Comparison of ENCODE assay signal across 20 cellular contexts in genomic region chr7:2953099-2953498, GRCh38.
A peak's percentile ranks its signal among the peaks of the same experiment; 100 is the strongest.
DNase-seq lines count a peak whose midpoint lies in the region; ATAC-seq and TF ChIP-seq lines count a peak whose summit lies in the region.
"Had no signal": no experiment of that assay in that cellular context is flagged by ENCODE, and none has a peak within 500 bp of the region (broad histone marks: within the 10 kb centered on the region; RNA-seq: fewer than 3 reads in every experiment).

No MANE protein-coding gene starts in this region.

- no peak for ATAC-seq in Right ventricle myocardium inferior
- ATAC-seq in effector memory CD8-positive, alpha-beta T cell (replicated peaks) = no peak
- no peak for ATAC-seq in HG03439 (IDR thresholded peaks at IDR 0.05; ENCODE audit: unreplicated experiment)
- ATAC-seq: foreskin keratinocyte had no signal

- no peak for TF ChIP-seq EP300 in sigmoid colon (IDR thresholded peaks at IDR 0.05)

- H3K4me3 ChIP-seq in sigmoid colon (no peak overlapping the region), neural progenitor cell (no peak overlapping the region)
- H3K4me3 ChIP-seq: transverse colon had no signal

- no peaks in the 10 kb centered on the region for H3F3A ChIP-seq in neural progenitor cell (ENCODE audit: low read depth)

- H3K4me1 Mint-ChIP-seq in effector memory CD8-positive, alpha-beta T cell (ENCODE audit: low read depth in 2 of 2) = peaks cover 48 to 64% of the 10 kb centered on the region in 2 donors
- H3K4me1 Mint-ChIP-seq in neural progenitor cell = peaks cover 5% of the 10 kb centered on the region

- DNase-seq in cardiac septum (ENCODE audit: low spot score) (peak; percentile 39), Right ventricle myocardium inferior (ENCODE audit: missing footprints) (no peak), RPMI8226 (peak; percentile 34), sigmoid colon (peak; percentile 3), GF-D8 (lab: John Stamatoyannopoulos, UW) (no peak), neural progenitor cell (ENCODE audit: low spot score) (no peak)
- DNase-seq in effector memory CD8-positive, alpha-beta T cell = no peak
- DNase-seq: Caco-2; EL; mesenchymal stem cell; NCI-H1417 treated with DMSO at 0.1 percent for 48 hours; NCI-H2171; NCI-H69; stimulated activated CD4-positive, alpha-beta T cell treated with anti-CD3 and anti-CD28 coated beads, Interleukin-1b, Interleukin-23, amount 100 ng/mL, for 48 hours; stimulated activated naive CD4-positive, alpha-beta T cell treated with Interleukin-2 at 50 U/mL for 16 hours; transverse colon had no signal

- no peaks in the 10 kb centered on the region for H4K20me1 ChIP-seq in neural progenitor cell (ENCODE audit: low read depth)

- H3K27me3 Mint-ChIP-seq in effector memory CD8-positive, alpha-beta T cell = no peaks in the 10 kb centered on the region
- H3K27me3 Mint-ChIP-seq in neural progenitor cell (ENCODE audit: insufficient read depth, low read depth) = peaks cover 2% of the 10 kb centered on the region

- no peaks in the 10 kb centered on the region for H3K79me2 ChIP-seq in neural progenitor cell (ENCODE audit: low read depth)

- no peak overlapping the region for H3K27ac ChIP-seq in sigmoid colon
- H3K27ac ChIP-seq in neural progenitor cell = no peak overlapping the region
- H3K27ac ChIP-seq: foreskin keratinocyte, transverse colon had no signal

- no peaks in the 10 kb centered on the region for H3K36me3 ChIP-seq in sigmoid colon
- no peaks in the 10 kb centered on the region for H3K36me3 ChIP-seq in neural progenitor cell
- H3K36me3 ChIP-seq: transverse colon had no signal

- 50 to 72% methylated on average over 5 of the region's 5 CpGs for WGBS in sigmoid colon, 2 donors

- no peaks in the 10 kb centered on the region for H3K27me3 ChIP-seq in sigmoid colon
- H3K27me3 ChIP-seq in neural progenitor cell = no peaks in the 10 kb centered on the region
- H3K27me3 ChIP-seq: foreskin keratinocyte, transverse colon had no signal

- H3K27ac Mint-ChIP-seq in effector memory CD8-positive, alpha-beta T cell = peak overlapping the region; percentile 89 to 96
- no peak overlapping the region for H3K27ac Mint-ChIP-seq in neural progenitor cell
- H3K27ac Mint-ChIP-seq: nephron had no signal

- no peak for TF ChIP-seq POLR2A in sigmoid colon (IDR thresholded peaks at IDR 0.05)

- H3K4me2 ChIP-seq in neural progenitor cell = no peak overlapping the region

- peaks cover 51% of the 10 kb centered on the region for H3K36me3 Mint-ChIP-seq in effector memory CD8-positive, alpha-beta T cell (ENCODE audit: insufficient read depth)
- no peaks in the 10 kb centered on the region for H3K36me3 Mint-ChIP-seq in neural progenitor cell

- H3K9me3 ChIP-seq in sigmoid colon (no peaks in the 10 kb centered on the region), neural progenitor cell (ENCODE audit: low read depth) (peaks cover 5% of the 10 kb centered on the region)
- H3K9me3 ChIP-seq: Caco-2, transverse colon had no signal

- H2AFZ ChIP-seq in neural progenitor cell (replicated peaks) = no peak overlapping the region

- no peak overlapping the region for H3K4me3 Mint-ChIP-seq in effector memory CD8-positive, alpha-beta T cell
- no peak overlapping the region for H3K4me3 Mint-ChIP-seq in neural progenitor cell
- H3K4me3 Mint-ChIP-seq: nephron; T-helper 1 cell treated with Interleukin-12 subunit alpha and Interleukin-12 subunit beta and Interleukin-4 antibody, amounts not matched to agents 30 μg/mL and 1 μg/mL, for 36 hours had no signal

- intact Hi-C loops in cardiac septum (cut with DNase I) = no loop called here
- intact Hi-C loops in Right ventricle myocardium inferior (cut with DNase I) = no loop called here
- intact Hi-C loops in sigmoid colon (cut with DNase I) = no loop called here

- no peaks in the 10 kb centered on the region for H3K9me3 Mint-ChIP-seq in effector memory CD8-positive, alpha-beta T cell
- peaks cover 18% of the 10 kb centered on the region for H3K9me3 Mint-ChIP-seq in neural progenitor cell

- TF ChIP-seq CTCF in sigmoid colon (IDR thresholded peaks at IDR 0.05) (no peak), neural progenitor cell (IDR thresholded peaks at IDR 0.05) (no peak)

- H3K9ac ChIP-seq in neural progenitor cell = no peak overlapping the region

- H3K4me1 ChIP-seq in sigmoid colon (no peaks in the 10 kb centered on the region), neural progenitor cell (peaks cover 11% of the 10 kb centered on the region)
- H3K4me1 ChIP-seq: Caco-2 had no signal

Comparison
In these comparisons a context has a peak if more than half of its experiments do, and no peak if none do; other contexts are left out.
1. DNase-seq: peak in cardiac septum (single experiment), RPMI8226 (single experiment) and sigmoid colon (single experiment); none in Right ventricle myocardium inferior (single experiment), effector memory CD8-positive, alpha-beta T cell (0 of 3), GF-D8 (single experiment) and neural progenitor cell (single experiment).